ENCODE assay signal across 8 cellular contexts in the genomic region with DNA sequence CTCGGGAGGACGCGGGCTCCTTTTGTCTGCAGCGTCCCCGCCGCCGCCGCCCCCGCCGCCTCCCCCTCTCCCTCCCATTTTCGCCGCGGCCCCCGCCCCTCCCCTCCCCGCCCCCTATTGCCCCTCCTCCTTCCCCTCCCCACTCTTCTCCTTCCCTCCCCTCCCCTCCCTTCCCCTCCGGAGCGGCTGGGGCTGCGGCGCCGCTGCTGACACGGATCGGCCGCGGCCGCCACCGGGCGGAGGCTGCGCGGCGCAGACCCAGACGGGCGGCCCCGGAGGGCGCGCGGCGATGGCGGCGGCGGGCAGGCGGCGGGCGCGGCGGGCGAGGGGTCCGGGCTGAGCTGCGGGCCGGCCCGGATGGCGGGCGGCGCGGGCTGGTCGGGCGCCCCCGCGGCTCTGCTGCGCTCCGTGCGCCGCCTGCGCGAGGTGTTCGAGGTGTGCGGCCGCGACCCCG. TPM values are rescaled to one million over a fixed set of nuclear protein-coding genes. Genes with fewer than 3 reads are reported as not detected.
DNase-seq lines count a peak whose midpoint lies in the region; ATAC-seq and TF ChIP-seq lines count a peak whose summit lies in the region.

A gene with protein sequence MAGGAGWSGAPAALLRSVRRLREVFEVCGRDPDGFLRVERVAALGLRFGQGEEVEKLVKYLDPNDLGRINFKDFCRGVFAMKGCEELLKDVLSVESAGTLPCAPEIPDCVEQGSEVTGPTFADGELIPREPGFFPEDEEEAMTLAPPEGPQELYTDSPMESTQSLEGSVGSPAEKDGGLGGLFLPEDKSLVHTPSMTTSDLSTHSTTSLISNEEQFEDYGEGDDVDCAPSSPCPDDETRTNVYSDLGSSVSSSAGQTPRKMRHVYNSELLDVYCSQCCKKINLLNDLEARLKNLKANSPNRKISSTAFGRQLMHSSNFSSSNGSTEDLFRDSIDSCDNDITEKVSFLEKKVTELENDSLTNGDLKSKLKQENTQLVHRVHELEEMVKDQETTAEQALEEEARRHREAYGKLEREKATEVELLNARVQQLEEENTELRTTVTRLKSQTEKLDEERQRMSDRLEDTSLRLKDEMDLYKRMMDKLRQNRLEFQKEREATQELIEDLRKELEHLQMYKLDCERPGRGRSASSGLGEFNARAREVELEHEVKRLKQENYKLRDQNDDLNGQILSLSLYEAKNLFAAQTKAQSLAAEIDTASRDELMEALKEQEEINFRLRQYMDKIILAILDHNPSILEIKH (plus strand): TSS at position 180 of the 454 bp plus-strand sequence. CDS start 178 bp downstream, at position 358.

- DNase-seq in NCI-H1092 treated with DMSO at 0.1 percent for 48 hours (lab: John Stamatoyannopoulos, UW) (peak; percentile 38), NCI-H1092 (lab: John Stamatoyannopoulos, UW) (no peak), T-cell (peak in 3 of 34 experiments; percentile 10 to 20 (median 13)), esophagus muscularis mucosa (ENCODE audit: extremely low spot score) (no peak), NCI-H226 (no peak)

- intact Hi-C loops in esophagus muscularis mucosa (cut with DNase I), result no loop called here

- POLR2A ChIA-PET in T-cell (lab: Charles Lee), result no interaction called here

- no peak for TF ChIP-seq CTCF in esophagus muscularis mucosa (IDR thresholded peaks at IDR 0.05)
- no peak for TF ChIP-seq CTCF in nephron (IDR thresholded peaks at IDR 0.05; ENCODE audit: unreplicated experiment in 3 of 3)

- H3K36me3 Mint-ChIP-seq in T-cell (no peaks in the 10 kb centered on the region), nephron (ENCODE audit: low read depth) (no peaks in the 10 kb centered on the region)

- no peaks in the 10 kb centered on the region for H3K9me3 Mint-ChIP-seq in T-cell
- H3K9me3 Mint-ChIP-seq in nephron, result no peaks in the 10 kb centered on the region

- peaks cover 11 to 20% (median 16%) of the 10 kb centered on the region in 4 donors for H3K4me1 ChIP-seq in esophagus muscularis mucosa

- peaks cover 3 to 78% (median 26%) of the 10 kb centered on the region in 4 donors for H3K27me3 ChIP-seq in esophagus muscularis mucosa

- H3K36me3 ChIP-seq in esophagus muscularis mucosa, result no peaks in the 10 kb centered on the region

- no peak for TF ChIP-seq EP300 in esophagus muscularis mucosa (IDR thresholded peaks at IDR 0.05)

- CTCF ChIA-PET in T-cell (lab: Charles Lee), result no interaction called here

- ATAC-seq in T-cell (replicated peaks in 1 of 4), result peak; percentile 38 to 72 (median 64)
- ATAC-seq in HG03460 (IDR thresholded peaks at IDR 0.05; ENCODE audit: unreplicated experiment), result no peak
- no peak for ATAC-seq in HG03571 (IDR thresholded peaks at IDR 0.05; ENCODE audit: unreplicated experiment)

- H3K4me3 Mint-ChIP-seq in T-cell, result peak within 1 kb of the TSS; percentile 64 to 79 (median 76)
- H3K4me3 Mint-ChIP-seq in nephron, result peak within 1 kb of the TSS; percentile 75 to 79 (median 77)

- no peaks in the 10 kb centered on the region for H3K9me3 ChIP-seq in esophagus muscularis mucosa

- peaks cover 11 to 18% (median 14%) of the 10 kb centered on the region in 3 donors for H3K4me1 Mint-ChIP-seq in T-cell
- H3K4me1 Mint-ChIP-seq in nephron, result peaks cover 5% of the 10 kb centered on the region

- H3K27me3 Mint-ChIP-seq in T-cell, result peaks cover 37 to 54% of the 10 kb centered on the region in 2 donors
- peaks cover 65% of the 10 kb centered on the region for H3K27me3 Mint-ChIP-seq in nephron (ENCODE audit: low read depth)

- H3K27ac Mint-ChIP-seq in T-cell, result no peak within 1 kb of the TSS
- H3K27ac Mint-ChIP-seq in nephron, result no peak within 1 kb of the TSS

- WGBS in esophagus muscularis mucosa, result 2% methylated on average over 22 of the region's 69 CpGs

- H3K27ac ChIP-seq in esophagus muscularis mucosa (replicated peaks in 1 of 4), result no peak within 1 kb of the TSS

- peak within 1 kb of the TSS; percentile 48 to 62 (median 50) for H3K4me3 ChIP-seq in esophagus muscularis mucosa

- no peak for TF ChIP-seq POLR2A in esophagus muscularis mucosa (IDR thresholded peaks at IDR 0.05; ENCODE audit: low read depth)

RNA-seq across cellular contexts. Expression of the gene that starts here (rescaled TPM):
- 10 to 100 TPM; 45.6 to 72.6 (median 50.1) TPM for total RNA-seq in T-cell
- 1 to 10 TPM in 3 of 4 donors, under 1 TPM in 1; 0.75 to 2.3 (median 1.7) TPM for total RNA-seq in esophagus muscularis mucosa

Comparison
In these comparisons a context has a peak if more than half of its experiments do, and no peak if none do; other contexts are left out.
1. RNA of the gene that starts here (total RNA-seq): 45.6 to 72.6 TPM in T-cell; 0.75 to 2.3 TPM in esophagus muscularis mucosa; every median in the first group is over 10 times any median in the second.
2. ATAC-seq: peak in T-cell (4 of 4); none in HG03460 (single experiment) and HG03571 (single experiment).